In genomic region chr6:302760-303159, GRCh38 we compare ENCODE assay signal across 29 cellular contexts.
"Had no signal": no experiment of that assay in that cellular context is flagged by ENCODE, and none has a peak within 500 bp of the region (broad histone marks: within the 10 kb centered on the region; RNA-seq: fewer than 3 reads in every experiment).

No MANE protein-coding gene starts in this region.

- H3K9me3 Mint-ChIP-seq: activated CD4-positive, alpha-beta memory T cell treated with anti-CD3 and anti-CD28 coated beads for 36 hours; activated CD4-positive, alpha-beta T cell treated with anti-CD3 and anti-CD28 coated beads, Interleukin-2, amount 10 ng/mL, durations not matched to agents 24 days and 14 days; dendritic cell treated with granulocyte-macrophage colony-stimulating factor and Interleukin-4, amounts not matched to agents 40 ng/mL and 50 ng/mL, for 4 days had no signal

- H3K27me3 Mint-ChIP-seq: activated CD4-positive, alpha-beta memory T cell treated with anti-CD3 and anti-CD28 coated beads for 36 hours; activated CD4-positive, alpha-beta T cell treated with anti-CD3 and anti-CD28 coated beads for 36 hours; activated CD4-positive, alpha-beta T cell treated with anti-CD3 and anti-CD28 coated beads, Interleukin-2, amount 10 ng/mL, durations not matched to agents 24 days and 14 days; activated CD8-positive, alpha-beta memory T cell treated with anti-CD3 and anti-CD28 coated beads, Interleukin-2, amount 10 ng/mL, durations not matched to agents 7 days and 5 days; activated naive CD8-positive, alpha-beta T cell; dendritic cell treated with granulocyte-macrophage colony-stimulating factor and Interleukin-4, amounts not matched to agents 40 ng/mL and 50 ng/mL, for 4 days had no signal

- H3K4me3 ChIP-seq: coronary artery, dorsolateral prefrontal cortex had no signal

- DNase-seq: activated CD4-positive, alpha-beta memory T cell treated with anti-CD3 and anti-CD28 coated beads for 36 hours; activated CD4-positive, alpha-beta T cell treated with anti-CD3 and anti-CD28 coated beads for 36 hours; activated CD4-positive, alpha-beta T cell treated with anti-CD3 and anti-CD28 coated beads, Interleukin-2, amount 10 ng/mL, durations not matched to agents 24 days and 14 days; activated CD4-positive, CD25-positive, alpha-beta regulatory T cell; activated CD4-positive, CD25-positive, alpha-beta regulatory T cell treated with anti-CD3 and anti-CD28 coated beads, Interleukin-2, amount 50 U/mL, for 72 hours; activated CD8-positive, alpha-beta memory T cell treated with anti-CD3 and anti-CD28 coated beads, Interleukin-2, amount 10 ng/mL, durations not matched to agents 7 days and 5 days; activated CD8-positive, alpha-beta memory T cell treated with anti-CD3 and anti-CD28 coated beads, Interleukin-2, amount 50 U/mL, for 4 hours; activated CD8-positive, alpha-beta T cell treated with anti-CD3 and anti-CD28 coated beads, Interleukin-2, amount 10 ng/mL, durations not matched to agents 7 days and 5 days; activated gamma-delta T cell; activated naive CD4-positive, alpha-beta T cell; activated naive CD4-positive, alpha-beta T cell treated with anti-CD3 and anti-CD28 coated beads, Interleukin-2, amount 50 U/mL, for 16 hours; activated T-cell treated with anti-CD3 and anti-CD28 coated beads, Interleukin-2, amount 50 U/mL, for 1 hour; activated T-cell treated with anti-CD3 and anti-CD28 coated beads, Interleukin-2, amount 50 U/mL, for 48 hours; amniotic stem cell; anterior cingulate cortex; brain microvascular endothelial cell; caudate nucleus; dorsolateral prefrontal cortex; effector memory CD4-positive, alpha-beta T cell; endodermal cell; foreskin fibroblast; head of caudate nucleus; T-helper 2 cell had no signal

- H3K27me3 ChIP-seq: brain microvascular endothelial cell had no signal

- FAIRE-seq: astrocyte, frontal cortex had no signal

- H3K4me3 Mint-ChIP-seq: activated CD4-positive, alpha-beta memory T cell treated with anti-CD3 and anti-CD28 coated beads for 36 hours; activated CD4-positive, alpha-beta T cell treated with anti-CD3 and anti-CD28 coated beads for 36 hours; activated CD4-positive, alpha-beta T cell treated with anti-CD3 and anti-CD28 coated beads, Interleukin-2, amount 10 ng/mL, durations not matched to agents 24 days and 14 days; activated CD8-positive, alpha-beta memory T cell treated with anti-CD3 and anti-CD28 coated beads, Interleukin-2, amount 10 ng/mL, durations not matched to agents 7 days and 5 days; activated CD8-positive, alpha-beta T cell treated with anti-CD3 and anti-CD28 coated beads, Interleukin-2, amount 10 ng/mL, durations not matched to agents 7 days and 5 days; activated naive CD8-positive, alpha-beta T cell; dendritic cell treated with granulocyte-macrophage colony-stimulating factor and Interleukin-4, amounts not matched to agents 40 ng/mL and 50 ng/mL, for 4 days; endodermal cell had no signal

- ATAC-seq: activated CD4-positive, alpha-beta T cell treated with anti-CD3 and anti-CD28 coated beads for 36 hours; activated CD8-positive, alpha-beta memory T cell treated with anti-CD3 and anti-CD28 coated beads, Interleukin-2, amount 10 ng/mL, durations not matched to agents 7 days and 5 days; activated CD8-positive, alpha-beta T cell treated with anti-CD3 and anti-CD28 coated beads, Interleukin-2, amount 10 ng/mL, durations not matched to agents 7 days and 5 days; esophagus mucosa had no signal

- H3K27ac Mint-ChIP-seq: activated CD4-positive, alpha-beta memory T cell treated with anti-CD3 and anti-CD28 coated beads for 36 hours; activated CD4-positive, alpha-beta T cell treated with anti-CD3 and anti-CD28 coated beads for 36 hours; activated CD4-positive, alpha-beta T cell treated with anti-CD3 and anti-CD28 coated beads, Interleukin-2, amount 10 ng/mL, durations not matched to agents 24 days and 14 days; activated CD8-positive, alpha-beta memory T cell treated with anti-CD3 and anti-CD28 coated beads, Interleukin-2, amount 10 ng/mL, durations not matched to agents 7 days and 5 days; activated CD8-positive, alpha-beta T cell treated with anti-CD3 and anti-CD28 coated beads, Interleukin-2, amount 10 ng/mL, durations not matched to agents 7 days and 5 days; activated naive CD8-positive, alpha-beta T cell; dendritic cell treated with granulocyte-macrophage colony-stimulating factor and Interleukin-4, amounts not matched to agents 40 ng/mL and 50 ng/mL, for 4 days; endodermal cell had no signal

- H3K36me3 ChIP-seq: brain microvascular endothelial cell had no signal

- H3K27ac ChIP-seq: brain microvascular endothelial cell, coronary artery, dorsolateral prefrontal cortex had no signal
